ENCODE assay signal across 11 cellular contexts in the genomic region with DNA sequence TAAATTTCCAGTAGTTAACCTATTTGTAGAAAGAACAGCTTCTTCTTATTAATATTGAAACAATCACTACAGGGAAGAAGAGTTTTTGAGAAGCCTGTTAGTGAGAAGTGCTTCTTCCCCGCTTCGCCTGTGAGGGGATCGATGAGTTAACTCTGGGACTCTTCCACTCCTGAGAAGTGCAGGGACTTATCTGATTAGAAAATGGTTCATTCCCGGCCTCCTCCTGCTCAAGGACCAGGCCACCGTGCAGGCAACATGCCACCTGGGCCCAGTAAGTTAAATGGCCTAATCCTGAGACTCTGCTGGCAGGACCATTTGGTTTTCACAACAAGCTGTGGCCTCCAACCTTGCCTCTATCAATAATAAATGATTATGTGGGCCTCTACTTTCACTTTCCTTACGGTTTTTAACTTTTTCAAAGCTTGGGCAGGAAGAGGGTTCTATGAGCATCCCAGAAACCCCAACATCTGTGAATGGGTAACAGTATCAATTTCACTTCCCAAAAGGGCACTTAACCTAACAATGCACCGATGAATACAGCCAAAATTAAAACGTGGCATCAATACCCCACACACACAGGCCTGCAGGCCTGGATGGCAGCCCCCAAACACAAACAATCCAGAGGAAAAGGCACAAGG. TPM values are rescaled to one million over a fixed set of nuclear protein-coding genes. Genes with fewer than 3 reads are reported as not detected.
DNase-seq lines count a peak whose midpoint lies in the region; ATAC-seq and TF ChIP-seq lines count a peak whose summit lies in the region.
"Had no signal": no experiment of that assay in that cellular context is flagged by ENCODE, and none has a peak within 500 bp of the region (broad histone marks: within the 10 kb centered on the region; RNA-seq: fewer than 3 reads in every experiment).

No MANE protein-coding gene starts in this region.

- H3K4me1 Mint-ChIP-seq in central memory CD8-positive, alpha-beta T cell, result peaks cover 38% of the 10 kb centered on the region

- 61 to 62% methylated on average over 8 of the region's 8 CpGs for WGBS in tibial nerve, 2 donors

- H3K27ac ChIP-seq in tibial nerve, result peak overlapping the region in 1 of 4 donors; percentile 38

- no peaks in the 10 kb centered on the region for H3K36me3 ChIP-seq in tibial nerve

- DNase-seq in GM10248 (ENCODE audit: extremely low spot score) (peak; percentile 26), tibial nerve (ENCODE audit: low spot score in 2 of 2) (no peak), activated gamma-delta T cell (lab: John Stamatoyannopoulos, UW) (no peak), NCI-H1105 (lab: John Stamatoyannopoulos, UW) (no peak)
- no peak for DNase-seq in central memory CD8-positive, alpha-beta T cell (ENCODE audit: low spot score in 2 of 2)
- DNase-seq: activated CD4-positive, alpha-beta T cell treated with anti-CD3 and anti-CD28 coated beads for 4 hours; PC-3 had no signal

- peak overlapping the region; percentile 71 for H3K4me3 Mint-ChIP-seq in central memory CD8-positive, alpha-beta T cell

- no peaks in the 10 kb centered on the region for H3K36me3 Mint-ChIP-seq in central memory CD8-positive, alpha-beta T cell (ENCODE audit: insufficient read depth)

- no peaks in the 10 kb centered on the region for H3K27me3 Mint-ChIP-seq in central memory CD8-positive, alpha-beta T cell
- H3K27me3 Mint-ChIP-seq: brain had no signal

- H3K4me1 ChIP-seq in tibial nerve, result peaks cover 0 to 48% (median 6%) of the 10 kb centered on the region in 4 donors

- ATAC-seq in GM19025 (IDR thresholded peaks at IDR 0.05; ENCODE audit: low read depth, unreplicated experiment), result peak; percentile 32
- peak; percentile 41 for ATAC-seq in HG03108 (IDR thresholded peaks at IDR 0.05; ENCODE audit: unreplicated experiment)
- no peak for ATAC-seq in central memory CD8-positive, alpha-beta T cell (replicated peaks; ENCODE audit: extremely low read depth, poor library complexity, severe bottlenecking)
- ATAC-seq: PC-3 had no signal

- TF ChIP-seq CTCF in GM10248 (IDR thresholded peaks at IDR 0.05; ENCODE audit: control extremely low read depth, extremely low read depth, low read depth, missing control alignments) (no peak), tibial nerve (IDR thresholded peaks at IDR 0.05) (no peak)

- TF ChIP-seq POLR2A in tibial nerve (IDR thresholded peaks at IDR 0.05), result no peak

- no peaks in the 10 kb centered on the region for H3K9me3 Mint-ChIP-seq in central memory CD8-positive, alpha-beta T cell

- no peaks in the 10 kb centered on the region for H3K9me3 ChIP-seq in tibial nerve

- CTCF ChIA-PET in GM10248 (lab: Yijun Ruan, JAX), result interaction anchor here (0.9 to 1.6 kb wide), 3 partner anchors 10 to 17 kb away, joined by 3 to 7 read pairs (median 3); no protein-coding TSS in a partner anchor

- peak overlapping the region; percentile 87 for H3K27ac Mint-ChIP-seq in central memory CD8-positive, alpha-beta T cell (ENCODE audit: low read depth)

- no peak overlapping the region for H3K4me3 ChIP-seq in tibial nerve
- H3K4me3 ChIP-seq: skin epidermis had no signal

- TF ChIP-seq EP300 in tibial nerve (IDR thresholded peaks at IDR 0.05), result no peak

- no peaks in the 10 kb centered on the region for H3K27me3 ChIP-seq in tibial nerve

- POLR2A ChIA-PET in GM10248 (lab: Yijun Ruan, JAX), result no interaction called here

RNA-seq across cellular contexts. Expression of a gene that starts 33.1 kb away (rescaled TPM):
- total RNA-seq in tibial nerve, result 10 to 100 TPM; 29.8 to 56.4 (median 40.7) TPM
